31 cellular contexts compared by ENCODE assay signal in genomic region chr7:125254521-125254920, GRCh38.
"Had no signal": no experiment of that assay in that cellular context is flagged by ENCODE, and none has a peak within 500 bp of the region (broad histone marks: within the 10 kb centered on the region; RNA-seq: fewer than 3 reads in every experiment).

No MANE protein-coding gene starts in this region.

- H3K4me1 ChIP-seq: adrenal gland, body of pancreas had no signal

- FAIRE-seq: astrocyte, TTC549 had no signal

- H3K36me3 ChIP-seq: adrenal gland had no signal

- H3K27me3 ChIP-seq: adrenal gland, body of pancreas had no signal

- ATAC-seq: activated CD4-positive, alpha-beta T cell treated with anti-CD3 and anti-CD28 coated beads for 36 hours; activated CD4-positive, CD25-positive, alpha-beta regulatory T cell treated with anti-CD3 and anti-CD28 coated beads, Interleukin-2, amount 50 U/mL, for 24 hours; activated CD8-positive, alpha-beta T cell treated with anti-CD3 and anti-CD28 coated beads, Interleukin-2, amount 10 ng/mL, durations not matched to agents 7 days and 5 days; activated naive CD4-positive, alpha-beta T cell treated with anti-CD3 and anti-CD28 coated beads, Interleukin-2, amount 50 U/mL, for 72 hours had no signal

- DNase-seq: activated CD4-positive, alpha-beta T cell treated with anti-CD3 and anti-CD28 coated beads for 36 hours; activated CD4-positive, alpha-beta T cell treated with anti-CD3 and anti-CD28 coated beads, Interleukin-2, amount 10 ng/mL, durations not matched to agents 7 days and 5 days; activated CD4-positive, alpha-beta T cell treated with anti-CD3 and anti-CD28 coated beads, Interleukin-2, amount 50 U/mL, for 48 hours; activated CD8-positive, alpha-beta T cell treated with anti-CD3 and anti-CD28 coated beads, Interleukin-2, amount 10 ng/mL, durations not matched to agents 7 days and 5 days; activated gamma-delta T cell treated with Interleukin-2 at 50 U/mL for 16 hours; activated naive CD4-positive, alpha-beta T cell treated with anti-CD3 and anti-CD28 coated beads for 36 hours; activated T-cell treated with anti-CD3 and anti-CD28 coated beads, Interleukin-2, amount 50 U/mL, for 24 hours; adrenal gland; body of pancreas; central memory CD4-positive, alpha-beta T cell; Kasumi-1; KG1; MM.1S; MV-4-11; NCI-H1092; NCI-H1436 treated with DMSO at 0.1 percent for 48 hours; NCI-H187; NCI-H2029 treated with DMSO at 0.1 percent for 48 hours; NCI-H2107; NCI-H2171; NCI-H510A; NCI-H526; NCI-H748 treated with DMSO at 0.1 percent for 48 hours; NK-92 treated with Interleukin-12 subunit alpha and Interleukin-12 subunit beta, amount 100 ng/mL, for 24 hours; Right ventricle myocardium superior had no signal

- H3K4me3 ChIP-seq: adrenal gland, body of pancreas, PC-9 had no signal

- H3K27ac ChIP-seq: adrenal gland, body of pancreas, PC-9, RWPE1 had no signal

- H3K9me3 ChIP-seq: adrenal gland, body of pancreas had no signal
